In the genomic region with DNA sequence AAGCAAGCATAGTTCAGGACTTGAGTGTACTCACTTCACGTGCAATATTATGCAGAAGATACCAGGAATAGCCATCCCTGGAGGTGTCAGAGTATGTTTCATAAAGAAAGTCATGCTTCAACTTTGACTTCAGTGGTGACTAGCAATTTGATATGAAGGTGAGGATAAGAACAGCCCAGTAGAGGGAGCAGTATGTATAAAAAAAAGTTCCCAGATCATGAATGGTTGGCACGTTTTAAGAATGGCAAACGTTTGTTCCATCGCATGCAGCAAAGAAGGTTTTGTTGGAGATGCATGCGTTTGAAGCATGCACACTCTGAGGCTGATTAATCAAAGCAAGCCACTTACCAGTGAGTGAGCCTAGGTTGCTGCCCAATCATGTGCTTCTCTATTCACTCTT, we compare ENCODE assay signal across 13 cellular contexts. TPM values are rescaled to one million over a fixed set of nuclear protein-coding genes. Genes with fewer than 3 reads are reported as not detected.
A peak's percentile ranks its signal among the peaks of the same experiment; 100 is the strongest.
DNase-seq lines count a peak whose midpoint lies in the region; ATAC-seq and TF ChIP-seq lines count a peak whose summit lies in the region.
"Had no signal": no experiment of that assay in that cellular context is flagged by ENCODE, and none has a peak within 500 bp of the region (broad histone marks: within the 10 kb centered on the region; RNA-seq: fewer than 3 reads in every experiment).

No MANE protein-coding gene starts in this region.

- no peak overlapping the region for H3K27ac Mint-ChIP-seq in MCF 10A (ENCODE audit: low read depth, unreplicated experiment)
- no peak overlapping the region for H3K27ac Mint-ChIP-seq in type B pancreatic cell

- DNase-seq in MCF 10A (ENCODE audit: unreplicated experiment): peak; percentile 60
- no peak for DNase-seq in breast epithelium (ENCODE audit: low spot score in 2 of 2)
- peak; percentile 23 for DNase-seq in NCI-H748 treated with DMSO at 0.1 percent for 48 hours (lab: John Stamatoyannopoulos, UW)
- peak; percentile 12 for DNase-seq in fibroblast of mammary gland (ENCODE audit: low read depth)
- no peak for DNase-seq in type B pancreatic cell (ENCODE audit: extremely low spot score, unreplicated experiment)
- DNase-seq in tibial artery: no peak
- no peak for DNase-seq in activated naive CD4-positive, alpha-beta T cell treated with Interleukin-2 at 50 U/mL for 16 hours
- DNase-seq: activated CD4-positive, alpha-beta T cell treated with anti-CD3 and anti-CD28 coated beads, Interleukin-2, amount 50 U/mL, for 48 hours; amygdala; C1 segment of cervical spinal cord; lower lobe of right lung had no signal

- H3K4me3 ChIP-seq in breast epithelium (no peak overlapping the region), fibroblast of mammary gland (ENCODE audit: control insufficient read depth, low read depth, low read length) (no peak overlapping the region), tibial artery (no peak overlapping the region)
- H3K4me3 ChIP-seq: lower lobe of right lung, SJCRH30 had no signal

- H3K4me3 Mint-ChIP-seq in MCF 10A (ENCODE audit: unreplicated experiment) (no peak overlapping the region), type B pancreatic cell (no peak overlapping the region)

- H3K4me1 ChIP-seq in breast epithelium (no peaks in the 10 kb centered on the region), tibial artery (no peaks in the 10 kb centered on the region)
- H3K4me1 ChIP-seq: lower lobe of right lung, SJCRH30 had no signal

- BruUV-seq in MCF 10A (replicated peaks; lab: Mats Ljungman, UMichigan): no TSS peak

- peaks cover 5% of the 10 kb centered on the region for H3K4me1 Mint-ChIP-seq in MCF 10A (ENCODE audit: insufficient read depth, unreplicated experiment)
- H3K4me1 Mint-ChIP-seq in type B pancreatic cell (ENCODE audit: unreplicated experiment): no peaks in the 10 kb centered on the region

- intact Hi-C loops in MCF 10A (cut with micrococcal nuclease): loop anchor here (5.0 to 10.0 kb wide), 3 partner anchors 945 to 1523 kb away; no protein-coding TSS in a partner anchor
- intact Hi-C loops in breast epithelium (cut with DNase I; ENCODE audit: low total_unique reads): no loop called here
- intact Hi-C loops in tibial artery (cut with DNase I; ENCODE audit: low total_unique reads): no loop called here

- H3K27me3 Mint-ChIP-seq in MCF 10A (ENCODE audit: insufficient read depth, unreplicated experiment): no peaks in the 10 kb centered on the region
- no peaks in the 10 kb centered on the region for H3K27me3 Mint-ChIP-seq in type B pancreatic cell

- H3K27ac ChIP-seq in breast epithelium: no peak overlapping the region
- no peak overlapping the region for H3K27ac ChIP-seq in tibial artery
- H3K27ac ChIP-seq: lower lobe of right lung, SJCRH30 had no signal

- POLR2A ChIA-PET in MCF 10A (lab: Yijun Ruan, JAX): interaction anchor here (0.6 kb wide), 1 partner anchor 83 kb away, joined by 4 read pairs; no protein-coding TSS in a partner anchor

- H3K9me3 Mint-ChIP-seq in MCF 10A (ENCODE audit: unreplicated experiment) (no peaks in the 10 kb centered on the region), type B pancreatic cell (no peaks in the 10 kb centered on the region)

- TF ChIP-seq CTCF in MCF 10A (IDR thresholded peaks at IDR 0.05; ENCODE audit: unreplicated experiment) (peak; percentile 44), breast epithelium (IDR thresholded peaks at IDR 0.05) (no peak), fibroblast of mammary gland (conservative IDR thresholded peaks at IDR 0.05; ENCODE audit: control insufficient read depth, insufficient read depth, low read depth, low read length) (peak; percentile 15), type B pancreatic cell (conservative IDR thresholded peaks at IDR 0.05) (peak; percentile 51), tibial artery (IDR thresholded peaks at IDR 0.05) (no peak)

- H3K9me3 ChIP-seq in breast epithelium: no peaks in the 10 kb centered on the region
- no peaks in the 10 kb centered on the region for H3K9me3 ChIP-seq in tibial artery
- H3K9me3 ChIP-seq: lower lobe of right lung, SJCRH30 had no signal

- CTCF ChIA-PET in MCF 10A (lab: Yijun Ruan, JAX): interaction anchor here (0.6 to 1.9 kb wide), 20 partner anchors 9 to 1516 kb away, joined by 3 to 9 read pairs (median 3); no protein-coding TSS in a partner anchor

- TF ChIP-seq POLR2A in breast epithelium (IDR thresholded peaks at IDR 0.05): no peak

- H3K36me3 Mint-ChIP-seq in MCF 10A (ENCODE audit: insufficient read depth, unreplicated experiment) (peaks cover 6% of the 10 kb centered on the region), type B pancreatic cell (no peaks in the 10 kb centered on the region)

- H3K27me3 ChIP-seq in breast epithelium (peaks cover 0 to 13% of the 10 kb centered on the region in 2 donors), tibial artery (no peaks in the 10 kb centered on the region)
- H3K27me3 ChIP-seq: SJCRH30 had no signal

- no peak for ATAC-seq in GM18502 (IDR thresholded peaks at IDR 0.05; ENCODE audit: poor library complexity, unreplicated experiment)
- ATAC-seq: lower lobe of right lung had no signal

- H3K36me3 ChIP-seq in breast epithelium: no peaks in the 10 kb centered on the region
- no peaks in the 10 kb centered on the region for H3K36me3 ChIP-seq in tibial artery
- H3K36me3 ChIP-seq: lower lobe of right lung, SJCRH30 had no signal

RNA-seq across cellular contexts. Expression of a gene that starts 33.5 kb away (rescaled TPM):
- total RNA-seq in MCF 10A (2022): 0.35 and 0.39 TPM in 2 replicates
- total RNA-seq in breast epithelium: 10 to 100 TPM in 1 of 3 donors, 1 to 10 TPM in 2; 2.0 to 76.3 (median 2.5) TPM
- 0.71 and 3.7 TPM in 2 replicates for total RNA-seq in type B pancreatic cell (ENCODE audit: low replicate concordance)

RNA-seq across cellular contexts. Expression of a gene that starts 51.2 kb away (rescaled TPM):
- total RNA-seq in MCF 10A (2022) (not detected in 2 replicates), breast epithelium (not detected), type B pancreatic cell (ENCODE audit: low replicate concordance) (not detected in 2 replicates)
- total RNA-seq: lower lobe of right lung, SJCRH30 had no signal

Comparison
In these comparisons a context has a peak if more than half of its experiments do, and no peak if none do; other contexts are left out.
1. DNase-seq: peak in MCF 10A (single experiment), NCI-H748 treated with DMSO at 0.1 percent for 48 hours (single experiment) and fibroblast of mammary gland (single experiment); none in breast epithelium (0 of 2), type B pancreatic cell (single experiment), tibial artery (0 of 2) and activated naive CD4-positive, alpha-beta T cell treated with Interleukin-2 at 50 U/mL for 16 hours (single experiment).
2. CTCF ChIP-seq: peak in MCF 10A (single experiment), fibroblast of mammary gland (single experiment) and type B pancreatic cell (single experiment); none in breast epithelium (0 of 3) and tibial artery (0 of 2).